8 cellular contexts compared by ENCODE assay signal in the genomic region with DNA sequence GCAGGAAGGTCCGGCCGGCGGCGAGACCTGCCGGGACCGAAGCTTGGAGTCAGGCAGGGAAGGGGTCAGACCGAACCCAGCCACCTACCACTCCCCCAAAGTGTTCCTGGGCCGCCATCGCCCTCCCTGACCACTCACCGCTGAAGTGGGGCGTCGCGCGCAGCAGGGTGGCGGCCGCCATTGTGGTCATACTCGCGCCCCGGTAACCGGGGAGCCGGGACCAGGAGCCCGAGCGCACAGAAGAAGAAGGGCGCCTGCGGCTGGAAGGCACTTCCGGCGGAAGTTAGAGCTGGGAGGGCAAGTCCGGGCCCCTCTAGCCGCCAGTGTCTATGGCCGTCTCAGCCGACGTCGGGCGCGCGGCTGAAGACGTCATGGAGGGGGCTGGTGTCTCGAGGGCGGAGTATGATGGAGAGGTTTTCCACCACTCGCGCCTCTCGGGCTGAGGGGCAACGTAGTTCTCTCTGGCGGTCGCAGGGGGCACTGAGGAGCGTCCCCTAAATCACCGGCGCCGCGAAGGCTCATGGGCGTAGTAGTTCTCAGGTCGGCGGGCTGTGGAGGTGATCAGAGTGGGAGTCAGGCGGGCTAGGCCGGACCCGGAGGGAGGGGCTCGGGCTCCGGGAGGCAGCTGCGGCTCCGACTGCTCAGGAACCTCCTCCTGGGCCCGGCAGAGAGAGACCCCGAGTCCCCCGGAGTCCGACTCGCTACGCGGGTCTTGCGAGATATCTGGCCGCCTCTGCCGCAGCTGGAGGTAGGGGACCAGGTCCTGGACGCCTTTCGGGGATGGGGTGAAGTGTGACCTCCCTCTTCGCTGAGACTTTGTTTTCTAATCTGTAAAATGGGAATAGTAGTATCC. TPM values are rescaled to one million over a fixed set of nuclear protein-coding genes. Genes with fewer than 3 reads are reported as not detected.
DNase-seq lines count a peak whose midpoint lies in the region; ATAC-seq, FAIRE-seq and TF ChIP-seq lines count a peak whose summit lies in the region.

A gene (minus strand): TSS at position 269 of the 853 bp plus-strand sequence. CDS start 79 bp downstream, at position 190.

- intact Hi-C loops in activated CD4-positive, alpha-beta T cell treated with anti-CD3 and anti-CD28 coated beads, Interleukin-2, amount 10 ng/mL, durations not matched to agents 24 days and 14 days (cut with micrococcal nuclease) = loop anchor here (1.0 to 2.0 kb wide), 6 partner anchors 17 to 104 kb away; a partner anchor contains a TSS
- intact Hi-C loops in left colon (cut with DNase I, micrococcal nuclease) = no loop called here

- CTCF ChIA-PET in BJ (lab: Yijun Ruan, JAX) = interaction anchor here (1.0 to 3.0 kb wide), 12 partner anchors 8 to 129 kb away, joined by 3 to 17 read pairs (median 4); a partner anchor contains a TSS

- peak within 1 kb of the TSS; percentile 86 to 93 for H3K27ac ChIP-seq in coronary artery

- H3K27me3 ChIP-seq in BJ (ENCODE audit: control insufficient read depth, insufficient read depth, low read length) = no peaks in the 10 kb centered on the region

- peak; percentile 78 for TF ChIP-seq CTCF in BJ (IDR thresholded peaks at IDR 0.05; ENCODE audit: insufficient read depth, low read depth, low read length)
- peak; percentile 15 for TF ChIP-seq CTCF in coronary artery (IDR thresholded peaks at IDR 0.05)

- DNase-seq in BJ (ENCODE audit: low read depth) = peak; percentile 86
- DNase-seq in GM19239 (ENCODE audit: insufficient read length, low spot score) = peak; percentile 95
- DNase-seq in NCI-H526 (lab: John Stamatoyannopoulos, UW) = peak; percentile 96 to 98
- DNase-seq in activated CD4-positive, alpha-beta T cell treated with anti-CD3 and anti-CD28 coated beads, Interleukin-2, amount 10 ng/mL, durations not matched to agents 24 days and 14 days = peak; percentile 100
- peak; percentile 98 for DNase-seq in coronary artery (ENCODE audit: low spot score)
- peak; percentile 97 to 98 for DNase-seq in left colon
- DNase-seq in stimulated activated CD4-positive, alpha-beta T cell treated with anti-CD3 and anti-CD28 coated beads, Interleukin-2, amount 100 ng/mL, for 24 hours = peak; percentile 97 to 98

- H3K4me3 ChIP-seq in BJ (ENCODE audit: low read depth, low read length) (peak within 1 kb of the TSS; percentile 90), coronary artery (peak within 1 kb of the TSS; percentile 90)

- H3K9me3 Mint-ChIP-seq in activated CD4-positive, alpha-beta T cell treated with anti-CD3 and anti-CD28 coated beads, Interleukin-2, amount 10 ng/mL, durations not matched to agents 24 days and 14 days = no peaks in the 10 kb centered on the region

- peaks cover 22% of the 10 kb centered on the region for H3K36me3 ChIP-seq in BJ (ENCODE audit: control insufficient read depth, insufficient read depth, low read length)

- peaks cover 44% of the 10 kb centered on the region for H3K36me3 Mint-ChIP-seq in activated CD4-positive, alpha-beta T cell treated with anti-CD3 and anti-CD28 coated beads, Interleukin-2, amount 10 ng/mL, durations not matched to agents 24 days and 14 days (ENCODE audit: low read depth)

- peak within 1 kb of the TSS; percentile 98 for H3K27ac Mint-ChIP-seq in activated CD4-positive, alpha-beta T cell treated with anti-CD3 and anti-CD28 coated beads, Interleukin-2, amount 10 ng/mL, durations not matched to agents 24 days and 14 days

- no peaks in the 10 kb centered on the region for H3K27me3 Mint-ChIP-seq in activated CD4-positive, alpha-beta T cell treated with anti-CD3 and anti-CD28 coated beads, Interleukin-2, amount 10 ng/mL, durations not matched to agents 24 days and 14 days

- peak within 1 kb of the TSS; percentile 94 for H3K4me3 Mint-ChIP-seq in activated CD4-positive, alpha-beta T cell treated with anti-CD3 and anti-CD28 coated beads, Interleukin-2, amount 10 ng/mL, durations not matched to agents 24 days and 14 days

- H3K4me1 Mint-ChIP-seq in activated CD4-positive, alpha-beta T cell treated with anti-CD3 and anti-CD28 coated beads, Interleukin-2, amount 10 ng/mL, durations not matched to agents 24 days and 14 days = peaks cover 25% of the 10 kb centered on the region

- FAIRE-seq in GM19239 (lab: Jason Lieb, UNC) = peak; percentile 98

- peak; percentile 94 for ATAC-seq in HG03460 (IDR thresholded peaks at IDR 0.05; ENCODE audit: unreplicated experiment)
- peak; percentile 93 for ATAC-seq in left colon

- POLR2A ChIA-PET in BJ (lab: Charles Lee) = interaction anchor here (0.6 kb wide), 1 partner anchor 17 kb away, joined by 9 read pairs; a partner anchor contains a TSS

RNA-seq across cellular contexts. Expression of the gene that starts here (rescaled TPM):
- polyA plus RNA-seq in BJ (2011; rRNA removed) = 77.2 and 118 TPM in 2 replicates
- polyA minus RNA-seq in BJ (2011; rRNA and poly(A)+ RNA removed) = 34.4 and 40.9 TPM in 2 replicates
- total RNA-seq in activated CD4-positive, alpha-beta T cell treated with anti-CD3 and anti-CD28 coated beads, Interleukin-2, amount 10 ng/mL, durations not matched to agents 24 days and 14 days = 276 and 279 TPM in 2 replicates
- total RNA-seq in left colon = 100 to 1,000 TPM; 221 to 301 TPM

Comparison
In these comparisons a context has a peak if more than half of its experiments do, and no peak if none do; other contexts are left out.
1. Peak in every context shown above with its lines: DNase-seq, ATAC-seq, H3K4me3 ChIP-seq and H3K27ac ChIP-seq.